In genomic region chr11:93577291-93577690, GRCh38 we compare ENCODE assay signal across 17 cellular contexts. TPM values are rescaled to one million over a fixed set of nuclear protein-coding genes. Genes with fewer than 3 reads are reported as not detected.
A peak's percentile ranks its signal among the peaks of the same experiment; 100 is the strongest.
DNase-seq lines count a peak whose midpoint lies in the region; ATAC-seq and TF ChIP-seq lines count a peak whose summit lies in the region.
"Had no signal": no experiment of that assay in that cellular context is flagged by ENCODE, and none has a peak within 500 bp of the region (broad histone marks: within the 10 kb centered on the region; RNA-seq: fewer than 3 reads in every experiment).

No MANE protein-coding gene starts in this region.

- H3K4me1 ChIP-seq in fibroblast of lung (ENCODE audit: control insufficient read depth, extremely low read depth, insufficient read depth, low read length): peaks cover 2% of the 10 kb centered on the region
- no peaks in the 10 kb centered on the region for H3K4me1 ChIP-seq in left ventricle myocardium inferior
- H3K4me1 ChIP-seq: parathyroid adenoma, vagina had no signal

- no peaks in the 10 kb centered on the region for H3K27me3 ChIP-seq in fibroblast of lung (ENCODE audit: control insufficient read depth, insufficient read depth, low read length)
- no peaks in the 10 kb centered on the region for H3K27me3 ChIP-seq in left ventricle myocardium inferior (ENCODE audit: low read depth)
- H3K27me3 ChIP-seq: vagina had no signal

- no peaks in the 10 kb centered on the region for H3K36me3 ChIP-seq in fibroblast of lung (ENCODE audit: control insufficient read depth, insufficient read depth, low read length)
- H3K36me3 ChIP-seq in left ventricle myocardium inferior: no peaks in the 10 kb centered on the region
- H3K36me3 ChIP-seq: vagina had no signal

- no peak overlapping the region for H3K4me2 ChIP-seq in fibroblast of lung (ENCODE audit: extremely low read depth, insufficient read depth, low read length)

- ATAC-seq in left ventricle myocardium superior: no peak
- ATAC-seq: activated T-cell treated with anti-CD3 and anti-CD28 coated beads, Interleukin-2, amount 50 U/mL, for 72 hours; stimulated activated naive CD8-positive, alpha-beta T cell treated with anti-CD3 and anti-CD28 coated beads, Interleukin-15, amount 100 ng/mL, for 72 hours had no signal

- TF ChIP-seq CTCF in fibroblast of lung (conservative IDR thresholded peaks at IDR 0.05 in 1 of 2, IDR thresholded peaks at IDR 0.05 in 1 of 2; ENCODE audit: low read depth in 1 of 2, low read length in 2 of 2) (no peak), left ventricle myocardium inferior (IDR thresholded peaks at IDR 0.05; ENCODE audit: borderline replicate concordance) (no peak)

- H2AFZ ChIP-seq in fibroblast of lung (ENCODE audit: low read length): no peak overlapping the region
- H2AFZ ChIP-seq: parathyroid adenoma had no signal

- H3K4me3 ChIP-seq in fibroblast of lung (replicated peaks in 1 of 4; ENCODE audit: control extremely low read depth in 1 of 4, insufficient read depth in 1 of 4, low read depth in 3 of 4, low read length in 4 of 4) (no peak overlapping the region), left ventricle myocardium inferior (no peak overlapping the region)
- H3K4me3 ChIP-seq: vagina had no signal

- H3K27ac ChIP-seq in fibroblast of lung (ENCODE audit: insufficient read depth, low read length) (peak overlapping the region; percentile 61), left ventricle myocardium inferior (replicated peaks) (no peak overlapping the region), caudate nucleus (ENCODE audit: low read depth, low read length) (no peak overlapping the region)
- H3K27ac ChIP-seq: parathyroid adenoma, vagina had no signal

- DNase-seq in AG20443 (ENCODE audit: low spot score) (peak; percentile 42), NCI-H226 (peak; percentile 51), fibroblast of lung (ENCODE audit: low read depth in 2 of 2) (peak; percentile 73 to 92), renal cortical epithelial cell (ENCODE audit: low read depth) (peak; percentile 60), left ventricle myocardium inferior (no peak), left ventricle myocardium superior (no peak), caudate nucleus (lab: John Stamatoyannopoulos, UW) (no peak)
- DNase-seq in activated naive CD4-positive, alpha-beta T cell treated with Interleukin-2 at 50 U/mL for 16 hours: no peak
- DNase-seq: activated CD4-positive, alpha-beta memory T cell treated with anti-CD3 and anti-CD28 coated beads for 36 hours; activated naive CD8-positive, alpha-beta T cell treated with anti-CD3 and anti-CD28 coated beads, Interleukin-2, amount 10 ng/mL, durations not matched to agents 7 days and 5 days; activated T-cell treated with anti-CD3 and anti-CD28 coated beads, Interleukin-2, amount 50 U/mL, for 72 hours; DMS 273 treated with DMSO at 0.1 percent for 48 hours; NCI-H187 treated with DMSO at 0.1 percent for 48 hours; NCI-H524 treated with DMSO at 0.1 percent for 48 hours; stimulated activated naive CD8-positive, alpha-beta T cell treated with anti-CD3 and anti-CD28 coated beads, Interleukin-15, amount 100 ng/mL, for 72 hours had no signal

- H3K79me2 ChIP-seq in fibroblast of lung (ENCODE audit: control insufficient read depth, insufficient read depth, low read length): no peaks in the 10 kb centered on the region
- H3K79me2 ChIP-seq: parathyroid adenoma had no signal

- H3K9ac ChIP-seq in fibroblast of lung (ENCODE audit: insufficient read depth, low read length): no peak overlapping the region
- H3K9ac ChIP-seq: parathyroid adenoma had no signal

- H4K20me1 ChIP-seq in fibroblast of lung (ENCODE audit: control insufficient read depth, extremely low read depth, insufficient read depth, low read length): no peaks in the 10 kb centered on the region

- no peaks in the 10 kb centered on the region for H3K9me3 ChIP-seq in fibroblast of lung (ENCODE audit: control insufficient read depth, insufficient read depth, low read depth, low read length)
- H3K9me3 ChIP-seq in left ventricle myocardium inferior (replicated peaks): peaks cover 14% of the 10 kb centered on the region
- H3K9me3 ChIP-seq: vagina had no signal

- intact Hi-C loops in left ventricle myocardium inferior (cut with micrococcal nuclease) (no loop called here), left ventricle myocardium superior (cut with micrococcal nuclease) (no loop called here)

RNA-seq across cellular contexts. Expression of gene SMCO4, which starts 34.1 kb away (rescaled TPM):
- total RNA-seq in fibroblast of lung (8.6 and 44.2 TPM in 2 replicates), renal cortical epithelial cell (15.6 and 17.5 TPM in 2 replicates), left ventricle myocardium inferior (57.6 TPM), left ventricle myocardium superior (50.7 TPM)
- 6.4 and 8.2 TPM in 2 replicates for polyA plus RNA-seq in fibroblast of lung
- 11.0 and 11.5 TPM in 2 replicates for polyA plus RNA-seq in fibroblast of lung (2012)
- polyA minus RNA-seq in fibroblast of lung (ENCODE audit: low replicate concordance): 9.2 TPM in 1 of 2 replicates, not detected in the other

Comparison
In these comparisons a context has a peak if more than half of its experiments do, and no peak if none do; other contexts are left out.
1. DNase-seq: peak in AG20443 (single experiment), NCI-H226 (single experiment), fibroblast of lung (2 of 2) and renal cortical epithelial cell (single experiment); none in activated naive CD4-positive, alpha-beta T cell treated with Interleukin-2 at 50 U/mL for 16 hours (single experiment), left ventricle myocardium inferior (single experiment), left ventricle myocardium superior (single experiment) and caudate nucleus (0 of 61).